8 cellular contexts compared by ENCODE assay signal in the genomic region with DNA sequence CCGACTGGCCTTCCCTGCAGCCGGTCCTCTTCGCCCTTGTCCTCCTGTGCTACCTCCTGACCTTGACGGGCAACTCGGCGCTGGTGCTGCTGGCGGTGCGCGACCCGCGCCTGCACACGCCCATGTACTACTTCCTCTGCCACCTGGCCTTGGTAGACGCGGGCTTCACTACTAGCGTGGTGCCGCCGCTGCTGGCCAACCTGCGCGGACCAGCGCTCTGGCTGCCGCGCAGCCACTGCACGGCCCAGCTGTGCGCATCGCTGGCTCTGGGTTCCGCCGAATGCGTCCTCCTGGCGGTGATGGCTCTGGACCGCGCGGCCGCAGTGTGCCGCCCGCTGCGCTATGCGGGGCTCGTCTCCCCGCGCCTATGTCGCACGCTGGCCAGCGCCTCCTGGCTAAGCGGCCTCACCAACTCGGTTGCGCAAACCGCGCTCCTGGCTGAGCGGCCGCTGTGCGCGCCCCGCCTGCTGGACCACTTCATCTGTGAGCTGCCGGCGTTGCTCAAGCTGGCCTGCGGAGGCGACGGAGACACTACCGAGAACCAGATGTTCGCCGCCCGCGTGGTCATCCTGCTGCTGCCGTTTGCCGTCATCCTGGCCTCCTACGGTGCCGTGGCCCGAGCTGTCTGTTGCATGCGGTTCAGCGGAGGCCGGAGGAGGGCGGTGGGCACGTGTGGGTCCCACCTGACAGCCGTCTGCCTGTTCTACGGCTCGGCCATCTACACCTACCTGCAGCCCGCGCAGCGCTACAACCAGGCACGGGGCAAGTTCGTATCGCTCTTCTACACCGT. TPM values are rescaled to one million over a fixed set of nuclear protein-coding genes. Genes with fewer than 3 reads are reported as not detected.
DNase-seq lines count a peak whose midpoint lies in the region; ATAC-seq and TF ChIP-seq lines count a peak whose summit lies in the region.

No MANE protein-coding gene starts in this region.

- no peaks in the 10 kb centered on the region for H3K36me3 ChIP-seq in cardiac muscle cell

- H3K27me3 Mint-ChIP-seq in activated T-helper 2 cell treated with anti-CD3 and anti-CD28 coated beads, Interferon-gamma antibody, Interleukin-2, Interleukin-4, amounts not matched to agents 10 μg/mL and 5 μg/mL and 100 μg/mL, durations not matched to agents 14 hours and 24 hours and 36 hours (ENCODE audit: low read depth): peaks cover 74% of the 10 kb centered on the region

- DNase-seq in AG04449 (ENCODE audit: low read depth, low spot score) (no peak), cardiac muscle cell (ENCODE audit: low read depth in 1 of 2, low spot score in 1 of 2) (peak; percentile 78 to 84), posterior cingulate gyrus (peak in 8 of 10 donors; percentile 24 to 91 (median 42)), medulla oblongata (ENCODE audit: extremely low spot score) (no peak), SIG-M5 treated with dmso at 0.1 percent for 504 hours (lab: John Stamatoyannopoulos, UW; ENCODE audit: unreplicated experiment) (no peak), RWPE1 (ENCODE audit: low spot score) (no peak)
- no peak for DNase-seq in activated T-helper 2 cell treated with anti-CD3 and anti-CD28 coated beads, Interferon-gamma antibody, Interleukin-2, Interleukin-4, amounts not matched to agents 10 μg/mL and 5 μg/mL and 100 μg/mL, durations not matched to agents 14 hours and 24 hours and 36 hours (ENCODE audit: low spot score)

- peak overlapping the region; percentile 46 for H3K4me3 Mint-ChIP-seq in activated T-helper 2 cell treated with anti-CD3 and anti-CD28 coated beads, Interferon-gamma antibody, Interleukin-2, Interleukin-4, amounts not matched to agents 10 μg/mL and 5 μg/mL and 100 μg/mL, durations not matched to agents 14 hours and 24 hours and 36 hours (ENCODE audit: low read depth)

- POLR2A ChIA-PET in AG04449 (lab: Yijun Ruan, JAX): no interaction called here
- POLR2A ChIA-PET in RWPE1 (lab: Yijun Ruan, JAX; ENCODE audit: low non-redundant PET): no interaction called here

- no peaks in the 10 kb centered on the region for H3K9me3 Mint-ChIP-seq in activated T-helper 2 cell treated with anti-CD3 and anti-CD28 coated beads, Interferon-gamma antibody, Interleukin-2, Interleukin-4, amounts not matched to agents 10 μg/mL and 5 μg/mL and 100 μg/mL, durations not matched to agents 14 hours and 24 hours and 36 hours

- intact Hi-C loops in activated T-helper 2 cell treated with anti-CD3 and anti-CD28 coated beads, Interferon-gamma antibody, Interleukin-2, Interleukin-4, amounts not matched to agents 10 μg/mL and 5 μg/mL and 100 μg/mL, durations not matched to agents 14 hours and 24 hours and 36 hours (cut with micrococcal nuclease): no loop called here
- intact Hi-C loops in posterior cingulate gyrus (cut with DNase I): no loop called here

- no peak overlapping the region for H3K27ac Mint-ChIP-seq in activated T-helper 2 cell treated with anti-CD3 and anti-CD28 coated beads, Interferon-gamma antibody, Interleukin-2, Interleukin-4, amounts not matched to agents 10 μg/mL and 5 μg/mL and 100 μg/mL, durations not matched to agents 14 hours and 24 hours and 36 hours

- no peaks in the 10 kb centered on the region for H3K9me3 ChIP-seq in cardiac muscle cell (ENCODE audit: low read depth)

- H3K4me1 Mint-ChIP-seq in activated T-helper 2 cell treated with anti-CD3 and anti-CD28 coated beads, Interferon-gamma antibody, Interleukin-2, Interleukin-4, amounts not matched to agents 10 μg/mL and 5 μg/mL and 100 μg/mL, durations not matched to agents 14 hours and 24 hours and 36 hours (ENCODE audit: low read depth): peaks cover 15% of the 10 kb centered on the region

- ATAC-seq in HG02852 (IDR thresholded peaks at IDR 0.05; ENCODE audit: unreplicated experiment): peak; percentile 40

- H3K4me3 ChIP-seq in AG04449 (ENCODE audit: low read depth, low read length) (peak overlapping the region; percentile 3; the same call in 1 of the 2 replicates), cardiac muscle cell (peak overlapping the region; percentile 18)

- no peaks in the 10 kb centered on the region for H3K4me1 ChIP-seq in cardiac muscle cell (ENCODE audit: low read depth)

- H3K27ac ChIP-seq in cardiac muscle cell (no peak overlapping the region), RWPE1 (no peak overlapping the region)

- no peaks in the 10 kb centered on the region for H3K36me3 Mint-ChIP-seq in activated T-helper 2 cell treated with anti-CD3 and anti-CD28 coated beads, Interferon-gamma antibody, Interleukin-2, Interleukin-4, amounts not matched to agents 10 μg/mL and 5 μg/mL and 100 μg/mL, durations not matched to agents 14 hours and 24 hours and 36 hours (ENCODE audit: low read depth)

- CTCF ChIA-PET in AG04449 (lab: Yijun Ruan, JAX): no interaction called here
- CTCF ChIA-PET in RWPE1 (lab: Yijun Ruan, JAX): interaction anchor here (1.0 kb wide), 1 partner anchor 13 kb away, joined by 3 read pairs; no protein-coding TSS in a partner anchor

- peaks cover 71% of the 10 kb centered on the region for H3K27me3 ChIP-seq in cardiac muscle cell

- TF ChIP-seq CTCF in AG04449 (IDR thresholded peaks at IDR 0.05; ENCODE audit: insufficient read depth, low read length, missing control alignments) (peak; percentile 1), cardiac muscle cell (IDR thresholded peaks at IDR 0.05; ENCODE audit: low read depth, low read length) (peak; percentile 23), RWPE1 (conservative IDR thresholded peaks at IDR 0.05; ENCODE audit: low read depth) (no peak)

RNA-seq across cellular contexts. Expression of a gene that starts 6.1 kb away (rescaled TPM):
- total RNA-seq in activated T-helper 2 cell treated with anti-CD3 and anti-CD28 coated beads, Interferon-gamma antibody, Interleukin-2, Interleukin-4, amounts not matched to agents 10 μg/mL and 5 μg/mL and 100 μg/mL, durations not matched to agents 14 hours and 24 hours and 36 hours: 0.34 TPM in 2 replicates
- not detected in 2 replicates for total RNA-seq in cardiac muscle cell
- not detected in 2 replicates for polyA plus RNA-seq in cardiac muscle cell

RNA-seq across cellular contexts. Expression of a gene that starts 31.5 kb away (rescaled TPM):
- total RNA-seq in activated T-helper 2 cell treated with anti-CD3 and anti-CD28 coated beads, Interferon-gamma antibody, Interleukin-2, Interleukin-4, amounts not matched to agents 10 μg/mL and 5 μg/mL and 100 μg/mL, durations not matched to agents 14 hours and 24 hours and 36 hours: not detected in 2 replicates
- not detected in 2 replicates for total RNA-seq in cardiac muscle cell
- 0.73 and 0.80 TPM in 2 replicates for polyA plus RNA-seq in cardiac muscle cell

Comparison
In these comparisons a context has a peak if more than half of its experiments do, and no peak if none do; other contexts are left out.
1. DNase-seq: peak in cardiac muscle cell (2 of 2) and posterior cingulate gyrus (8 of 10); none in AG04449 (single experiment), activated T-helper 2 cell treated with anti-CD3 and anti-CD28 coated beads, Interferon-gamma antibody, Interleukin-2, Interleukin-4, amounts not matched to agents 10 μg/mL and 5 μg/mL and 100 μg/mL, durations not matched to agents 14 hours and 24 hours and 36 hours (single experiment), medulla oblongata (single experiment), SIG-M5 treated with dmso at 0.1 percent for 504 hours (single experiment) and RWPE1 (single experiment).